ENCODE assay signal across 1 cellular context in the genomic region with DNA sequence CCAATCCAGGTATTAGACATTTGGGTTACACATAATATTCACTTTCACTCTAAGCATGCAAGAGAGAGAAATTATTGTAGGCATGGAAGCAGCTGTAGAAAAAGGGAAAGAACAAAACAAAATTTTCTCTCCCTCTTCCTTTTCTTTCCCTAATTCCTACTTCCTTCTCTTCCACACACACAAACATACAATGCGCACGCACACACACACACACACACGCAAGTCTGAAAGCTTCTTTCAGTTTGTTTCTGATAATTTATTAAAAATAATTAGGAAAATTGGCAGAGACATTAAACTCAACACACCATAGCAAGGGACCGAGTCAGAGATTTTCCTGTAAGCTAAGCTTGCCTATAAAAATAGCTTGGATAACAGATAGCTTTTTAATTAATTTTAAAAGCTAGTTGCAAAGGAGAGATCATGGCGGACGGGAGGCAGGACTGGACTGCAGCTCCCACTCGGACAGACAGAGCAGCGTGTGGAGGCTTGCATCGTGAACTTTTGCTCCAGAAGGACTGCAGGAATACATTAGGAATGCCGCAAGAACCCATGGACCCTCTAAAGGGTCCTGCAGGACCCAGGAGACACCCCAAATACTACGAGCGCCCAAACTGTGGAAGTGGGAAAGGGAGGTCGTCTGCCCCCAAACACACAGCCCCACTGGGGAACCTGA.
TF ChIP-seq lines count a peak whose summit lies in the region.

No MANE protein-coding gene starts in this region.

TF ChIP-seq in GM23338, 12 proteins besides CTCF, POLR2A, EP300 and RAD21 (continued from another document):
- TF ChIP-seq, protein P1, sequence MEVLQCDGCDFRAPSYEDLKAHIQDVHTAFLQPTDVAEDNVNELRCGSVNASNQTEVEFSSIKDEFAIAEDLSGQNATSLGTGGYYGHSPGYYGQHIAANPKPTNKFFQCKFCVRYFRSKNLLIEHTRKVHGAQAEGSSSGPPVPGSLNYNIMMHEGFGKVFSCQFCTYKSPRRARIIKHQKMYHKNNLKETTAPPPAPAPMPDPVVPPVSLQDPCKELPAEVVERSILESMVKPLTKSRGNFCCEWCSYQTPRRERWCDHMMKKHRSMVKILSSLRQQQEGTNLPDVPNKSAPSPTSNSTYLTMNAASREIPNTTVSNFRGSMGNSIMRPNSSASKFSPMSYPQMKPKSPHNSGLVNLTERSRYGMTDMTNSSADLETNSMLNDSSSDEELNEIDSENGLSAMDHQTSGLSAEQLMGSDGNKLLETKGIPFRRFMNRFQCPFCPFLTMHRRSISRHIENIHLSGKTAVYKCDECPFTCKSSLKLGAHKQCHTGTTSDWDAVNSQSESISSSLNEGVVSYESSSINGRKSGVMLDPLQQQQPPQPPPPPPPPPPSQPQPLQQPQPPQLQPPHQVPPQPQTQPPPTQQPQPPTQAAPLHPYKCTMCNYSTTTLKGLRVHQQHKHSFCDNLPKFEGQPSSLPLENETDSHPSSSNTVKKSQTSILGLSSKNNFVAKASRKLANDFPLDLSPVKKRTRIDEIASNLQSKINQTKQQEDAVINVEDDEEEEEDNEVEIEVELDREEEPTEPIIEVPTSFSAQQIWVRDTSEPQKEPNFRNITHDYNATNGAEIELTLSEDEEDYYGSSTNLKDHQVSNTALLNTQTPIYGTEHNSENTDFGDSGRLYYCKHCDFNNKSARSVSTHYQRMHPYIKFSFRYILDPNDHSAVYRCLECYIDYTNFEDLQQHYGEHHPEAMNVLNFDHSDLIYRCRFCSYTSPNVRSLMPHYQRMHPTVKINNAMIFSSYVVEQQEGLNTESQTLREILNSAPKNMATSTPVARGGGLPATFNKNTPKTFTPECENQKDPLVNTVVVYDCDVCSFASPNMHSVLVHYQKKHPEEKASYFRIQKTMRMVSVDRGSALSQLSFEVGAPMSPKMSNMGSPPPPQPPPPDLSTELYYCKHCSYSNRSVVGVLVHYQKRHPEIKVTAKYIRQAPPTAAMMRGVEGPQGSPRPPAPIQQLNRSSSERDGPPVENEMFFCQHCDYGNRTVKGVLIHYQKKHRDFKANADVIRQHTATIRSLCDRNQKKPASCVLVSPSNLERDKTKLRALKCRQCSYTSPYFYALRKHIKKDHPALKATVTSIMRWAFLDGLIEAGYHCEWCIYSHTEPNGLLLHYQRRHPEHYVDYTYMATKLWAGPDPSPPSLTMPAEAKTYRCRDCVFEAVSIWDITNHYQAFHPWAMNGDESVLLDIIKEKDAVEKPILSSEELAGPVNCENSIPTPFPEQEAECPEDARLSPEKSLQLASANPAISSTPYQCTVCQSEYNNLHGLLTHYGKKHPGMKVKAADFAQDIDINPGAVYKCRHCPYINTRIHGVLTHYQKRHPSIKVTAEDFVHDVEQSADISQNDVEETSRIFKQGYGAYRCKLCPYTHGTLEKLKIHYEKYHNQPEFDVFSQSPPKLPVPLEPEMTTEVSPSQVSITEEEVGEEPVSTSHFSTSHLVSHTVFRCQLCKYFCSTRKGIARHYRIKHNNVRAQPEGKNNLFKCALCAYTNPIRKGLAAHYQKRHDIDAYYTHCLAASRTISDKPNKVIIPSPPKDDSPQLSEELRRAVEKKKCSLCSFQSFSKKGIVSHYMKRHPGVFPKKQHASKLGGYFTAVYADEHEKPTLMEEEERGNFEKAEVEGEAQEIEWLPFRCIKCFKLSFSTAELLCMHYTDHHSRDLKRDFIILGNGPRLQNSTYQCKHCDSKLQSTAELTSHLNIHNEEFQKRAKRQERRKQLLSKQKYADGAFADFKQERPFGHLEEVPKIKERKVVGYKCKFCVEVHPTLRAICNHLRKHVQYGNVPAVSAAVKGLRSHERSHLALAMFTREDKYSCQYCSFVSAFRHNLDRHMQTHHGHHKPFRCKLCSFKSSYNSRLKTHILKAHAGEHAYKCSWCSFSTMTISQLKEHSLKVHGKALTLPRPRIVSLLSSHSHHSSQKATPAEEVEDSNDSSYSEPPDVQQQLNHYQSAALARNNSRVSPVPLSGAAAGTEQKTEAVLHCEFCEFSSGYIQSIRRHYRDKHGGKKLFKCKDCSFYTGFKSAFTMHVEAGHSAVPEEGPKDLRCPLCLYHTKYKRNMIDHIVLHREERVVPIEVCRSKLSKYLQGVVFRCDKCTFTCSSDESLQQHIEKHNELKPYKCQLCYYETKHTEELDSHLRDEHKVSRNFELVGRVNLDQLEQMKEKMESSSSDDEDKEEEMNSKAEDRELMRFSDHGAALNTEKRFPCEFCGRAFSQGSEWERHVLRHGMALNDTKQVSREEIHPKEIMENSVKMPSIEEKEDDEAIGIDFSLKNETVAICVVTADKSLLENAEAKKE (CRISPR knock-in tag; IDR thresholded peaks at IDR 0.05) = no peak
- TF ChIP-seq, protein P2, sequence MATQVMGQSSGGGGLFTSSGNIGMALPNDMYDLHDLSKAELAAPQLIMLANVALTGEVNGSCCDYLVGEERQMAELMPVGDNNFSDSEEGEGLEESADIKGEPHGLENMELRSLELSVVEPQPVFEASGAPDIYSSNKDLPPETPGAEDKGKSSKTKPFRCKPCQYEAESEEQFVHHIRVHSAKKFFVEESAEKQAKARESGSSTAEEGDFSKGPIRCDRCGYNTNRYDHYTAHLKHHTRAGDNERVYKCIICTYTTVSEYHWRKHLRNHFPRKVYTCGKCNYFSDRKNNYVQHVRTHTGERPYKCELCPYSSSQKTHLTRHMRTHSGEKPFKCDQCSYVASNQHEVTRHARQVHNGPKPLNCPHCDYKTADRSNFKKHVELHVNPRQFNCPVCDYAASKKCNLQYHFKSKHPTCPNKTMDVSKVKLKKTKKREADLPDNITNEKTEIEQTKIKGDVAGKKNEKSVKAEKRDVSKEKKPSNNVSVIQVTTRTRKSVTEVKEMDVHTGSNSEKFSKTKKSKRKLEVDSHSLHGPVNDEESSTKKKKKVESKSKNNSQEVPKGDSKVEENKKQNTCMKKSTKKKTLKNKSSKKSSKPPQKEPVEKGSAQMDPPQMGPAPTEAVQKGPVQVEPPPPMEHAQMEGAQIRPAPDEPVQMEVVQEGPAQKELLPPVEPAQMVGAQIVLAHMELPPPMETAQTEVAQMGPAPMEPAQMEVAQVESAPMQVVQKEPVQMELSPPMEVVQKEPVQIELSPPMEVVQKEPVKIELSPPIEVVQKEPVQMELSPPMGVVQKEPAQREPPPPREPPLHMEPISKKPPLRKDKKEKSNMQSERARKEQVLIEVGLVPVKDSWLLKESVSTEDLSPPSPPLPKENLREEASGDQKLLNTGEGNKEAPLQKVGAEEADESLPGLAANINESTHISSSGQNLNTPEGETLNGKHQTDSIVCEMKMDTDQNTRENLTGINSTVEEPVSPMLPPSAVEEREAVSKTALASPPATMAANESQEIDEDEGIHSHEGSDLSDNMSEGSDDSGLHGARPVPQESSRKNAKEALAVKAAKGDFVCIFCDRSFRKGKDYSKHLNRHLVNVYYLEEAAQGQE (IDR thresholded peaks at IDR 0.05; ENCODE audit: unreplicated experiment) = no peak
- no peak for TF ChIP-seq EZH2phosphoT487 (IDR thresholded peaks at IDR 0.05; ENCODE audit: unreplicated experiment)
- TF ChIP-seq EZH2 (IDR thresholded peaks at IDR 0.05; ENCODE audit: low read depth, unreplicated experiment) = no peak
